12 cellular contexts compared by ENCODE assay signal in genomic region chr19:51480590-51480989, GRCh38. TPM values are rescaled to one million over a fixed set of nuclear protein-coding genes. Genes with fewer than 3 reads are reported as not detected.
A peak's percentile ranks its signal among the peaks of the same experiment; 100 is the strongest.
DNase-seq lines count a peak whose midpoint lies in the region; ATAC-seq and TF ChIP-seq lines count a peak whose summit lies in the region.
"Had no signal": no experiment of that assay in that cellular context is flagged by ENCODE, and none has a peak within 500 bp of the region (broad histone marks: within the 10 kb centered on the region; RNA-seq: fewer than 3 reads in every experiment).

No MANE protein-coding gene starts in this region.

- no peaks in the 10 kb centered on the region for H3K79me2 ChIP-seq in hepatocyte

- peak; percentile 1 for DNase-seq in A172 (ENCODE audit: low spot score)
- peak; percentile 13 for DNase-seq in GM12865 (ENCODE audit: low read depth)
- DNase-seq in RPMI7951 (ENCODE audit: low read depth): peak; percentile 43
- peak; percentile 38 for DNase-seq in hepatocyte (ENCODE audit: low spot score)
- no peak for DNase-seq in mucosa of gallbladder (ENCODE audit: low spot score)
- no peak for DNase-seq in lower lobe of right lung
- no peak for DNase-seq in breast epithelium (ENCODE audit: low spot score in 2 of 2)
- DNase-seq: NCI-H2171; Right ventricle myocardium superior; stimulated activated naive CD4-positive, alpha-beta T cell treated with Interleukin-2 at 50 U/mL for 16 hours had no signal

- H3K9me3 ChIP-seq in hepatocyte (ENCODE audit: low read depth): no peaks in the 10 kb centered on the region
- no peaks in the 10 kb centered on the region for H3K9me3 ChIP-seq in lower lobe of right lung
- no peaks in the 10 kb centered on the region for H3K9me3 ChIP-seq in breast epithelium

- no peaks in the 10 kb centered on the region for H3K9me2 ChIP-seq in hepatocyte (replicated peaks; ENCODE audit: insufficient read depth)

- no peaks in the 10 kb centered on the region for H3K36me3 ChIP-seq in hepatocyte (replicated peaks; ENCODE audit: insufficient read depth, low read depth)
- no peaks in the 10 kb centered on the region for H3K36me3 ChIP-seq in lower lobe of right lung
- no peaks in the 10 kb centered on the region for H3K36me3 ChIP-seq in breast epithelium

- H3K4me1 ChIP-seq in hepatocyte (ENCODE audit: insufficient read depth) (no peaks in the 10 kb centered on the region), lower lobe of right lung (no peaks in the 10 kb centered on the region), breast epithelium (no peaks in the 10 kb centered on the region)

- H2AFZ ChIP-seq in hepatocyte: no peak overlapping the region

- intact Hi-C loops in lower lobe of right lung (cut with DNase I) (no loop called here), breast epithelium (cut with DNase I; ENCODE audit: low total_unique reads) (no loop called here)

- no peaks in the 10 kb centered on the region for H4K20me1 ChIP-seq in hepatocyte (ENCODE audit: insufficient read depth, poor library complexity, severe bottlenecking)

- H3K27me3 ChIP-seq in hepatocyte (no peaks in the 10 kb centered on the region), lower lobe of right lung (ENCODE audit: low read depth) (peaks cover 14% of the 10 kb centered on the region), breast epithelium (peaks cover 0 to 64% of the 10 kb centered on the region in 2 donors)

- H3K4me2 ChIP-seq in hepatocyte: no peak overlapping the region

- no peak overlapping the region for H3K4me3 ChIP-seq in GM12865 (ENCODE audit: low read depth, low read length)
- no peak overlapping the region for H3K4me3 ChIP-seq in hepatocyte
- H3K4me3 ChIP-seq in lower lobe of right lung: no peak overlapping the region
- no peak overlapping the region for H3K4me3 ChIP-seq in breast epithelium

- H3K27ac ChIP-seq in hepatocyte: no peak overlapping the region
- no peak overlapping the region for H3K27ac ChIP-seq in lower lobe of right lung
- no peak overlapping the region for H3K27ac ChIP-seq in breast epithelium

- TF ChIP-seq POLR2A in breast epithelium (IDR thresholded peaks at IDR 0.05): no peak

- 77% methylated on average over 8 of the region's 8 CpGs for WGBS in hepatocyte (ENCODE audit: low lambda C conversion rate, missing lambda C conversion rate)

- ATAC-seq in lower lobe of right lung (no peak), HG03159 (IDR thresholded peaks at IDR 0.05; ENCODE audit: unreplicated experiment) (no peak)

- TF ChIP-seq CTCF in GM12865 (IDR thresholded peaks at IDR 0.05; ENCODE audit: insufficient read depth, low read depth, low read length, missing control alignments) (no peak), hepatocyte (IDR thresholded peaks at IDR 0.05; ENCODE audit: poor library complexity) (no peak), lower lobe of right lung (IDR thresholded peaks at IDR 0.05) (no peak), breast epithelium (IDR thresholded peaks at IDR 0.05) (no peak)

RNA-seq across cellular contexts. Expression of gene CEACAM18, which starts 2.3 kb away (rescaled TPM):
- not detected in 2 replicates for total RNA-seq in A172 (2014; rRNA removed; shearing (Covaris generic))
- total RNA-seq in RPMI7951 (2014; rRNA removed; shearing (Covaris generic)): not detected in 2 replicates
- not detected in 2 replicates for total RNA-seq in hepatocyte
- polyA plus RNA-seq in hepatocyte: 0.19 TPM in 1 of 2 replicates, not detected in the other
- not detected for total RNA-seq in mucosa of gallbladder
- not detected for total RNA-seq in lower lobe of right lung
- total RNA-seq in breast epithelium: not detected
- total RNA-seq: Right ventricle myocardium superior had no signal
- polyA plus RNA-seq: CD14-positive monocyte had no signal

RNA-seq across cellular contexts. Expression of gene SIGLEC12, which starts 21.0 kb away (rescaled TPM):
- total RNA-seq in A172 (2014; rRNA removed; shearing (Covaris generic)): not detected in 2 replicates
- total RNA-seq in RPMI7951 (2014; rRNA removed; shearing (Covaris generic)): not detected in 2 replicates
- total RNA-seq in hepatocyte (not detected in 2 replicates), mucosa of gallbladder (0.43 TPM), lower lobe of right lung (5.9 TPM), breast epithelium (1 to 10 TPM in 1 of 3 donors, not detected in 2; 1.8 TPM)
- polyA plus RNA-seq in hepatocyte: 0.11 and 0.29 TPM in 2 replicates
- total RNA-seq: Right ventricle myocardium superior had no signal

RNA-seq across cellular contexts. Expression of gene SIGLEC8, which starts 22.3 kb away (rescaled TPM):
- not detected in 2 replicates for total RNA-seq in A172 (2014; rRNA removed; shearing (Covaris generic))
- not detected in 2 replicates for total RNA-seq in RPMI7951 (2014; rRNA removed; shearing (Covaris generic))
- total RNA-seq in hepatocyte (0.13 and 1.2 TPM in 2 replicates), mucosa of gallbladder (11.0 TPM), lower lobe of right lung (3.0 TPM), breast epithelium (1 to 10 TPM in 2 of 3 donors, under 1 TPM in 1; 0.80 to 8.6 (median 2.3) TPM)
- 0.28 TPM in 1 of 2 replicates, not detected in the other for polyA plus RNA-seq in hepatocyte
- polyA plus RNA-seq: CD14-positive monocyte had no signal

RNA-seq across cellular contexts. Expression of gene SIGLEC6, which starts 50.9 kb away (rescaled TPM):
- not detected in 2 replicates for total RNA-seq in A172 (2014; rRNA removed; shearing (Covaris generic))
- total RNA-seq in RPMI7951 (2014; rRNA removed; shearing (Covaris generic)): not detected in 2 replicates
- total RNA-seq in hepatocyte (not detected in 2 replicates), mucosa of gallbladder (5.1 TPM), lower lobe of right lung (6.5 TPM), breast epithelium (1 to 10 TPM in 1 of 3 donors, under 1 TPM in 1, not detected in 1; 0.73 to 4.8 TPM)
- polyA plus RNA-seq in hepatocyte: not detected in 2 replicates
- polyA plus RNA-seq: CD14-positive monocyte had no signal

Comparison
In these comparisons a context has a peak if more than half of its experiments do, and no peak if none do; other contexts are left out.
1. DNase-seq: peak in A172 (single experiment), GM12865 (single experiment), RPMI7951 (single experiment) and hepatocyte (single experiment); none in mucosa of gallbladder (single experiment), lower lobe of right lung (single experiment) and breast epithelium (0 of 2).